In the genomic region with DNA sequence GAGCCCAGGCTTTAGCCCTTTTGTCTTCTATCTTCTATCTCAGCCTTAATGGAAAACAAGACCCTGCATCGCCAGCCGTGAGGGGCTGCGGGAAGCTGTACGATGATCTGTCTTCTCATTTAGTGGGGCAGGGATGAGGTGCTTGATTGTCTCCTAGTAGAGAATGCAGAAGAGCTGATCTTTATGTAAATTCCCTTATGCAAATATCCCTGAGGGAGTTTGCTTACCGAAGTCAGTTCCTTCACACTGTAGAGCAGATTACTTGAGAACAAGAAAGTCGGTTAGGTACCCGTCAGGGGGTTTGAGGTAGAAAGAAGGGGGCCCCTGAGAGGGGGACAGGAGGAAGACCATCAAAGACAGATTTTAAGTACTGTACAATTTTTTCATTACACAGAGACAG, we compare ENCODE assay signal across 23 cellular contexts.
"Had no signal": no experiment of that assay in that cellular context is flagged by ENCODE, and none has a peak within 500 bp of the region (broad histone marks: within the 10 kb centered on the region; RNA-seq: fewer than 3 reads in every experiment).

No MANE protein-coding gene starts in this region.

- H3K27me3 Mint-ChIP-seq: activated naive CD8-positive, alpha-beta T cell; central memory CD8-positive, alpha-beta T cell; natural killer cell treated with Interleukin-12 subunit alpha and Interleukin-12 subunit beta and Interleukin-15 and Interleukin-18, amount 100 ng/mL, for 72 hours had no signal

- FAIRE-seq: colon, urothelium cell line had no signal

- H3K4me1 Mint-ChIP-seq: central memory CD8-positive, alpha-beta T cell had no signal

- ATAC-seq: activated T-helper 17 cell treated with anti-CD3 and anti-CD28 coated beads, Interleukin-2, amount 50 U/mL, for 72 hours; esophagus mucosa; natural killer cell treated with Interleukin-12 subunit alpha and Interleukin-12 subunit beta and Interleukin-15 and Interleukin-18, amount 100 ng/mL, for 72 hours had no signal

- H3K27ac Mint-ChIP-seq: activated T-cell treated with anti-CD3 and anti-CD28 coated beads, Interleukin-2, amount 50 U/mL, for 24 hours; activated T-helper 17 cell treated with anti-CD3 and anti-CD28 coated beads, Interleukin-2, amount 50 U/mL, for 72 hours; mesothelial cell of epicardium; progenitor cell of endocrine pancreas had no signal

- H3K9me3 Mint-ChIP-seq: activated T-cell treated with anti-CD3 and anti-CD28 coated beads, Interleukin-2, amount 50 U/mL, for 24 hours; activated T-helper 17 cell treated with anti-CD3 and anti-CD28 coated beads, Interleukin-2, amount 50 U/mL, for 72 hours; central memory CD8-positive, alpha-beta T cell; mesothelial cell of epicardium; natural killer cell treated with Interleukin-12 subunit alpha and Interleukin-12 subunit beta and Interleukin-15 and Interleukin-18, amount 100 ng/mL, for 72 hours had no signal

- H3K4me3 Mint-ChIP-seq: activated naive CD8-positive, alpha-beta T cell; activated T-cell treated with anti-CD3 and anti-CD28 coated beads, Interleukin-2, amount 50 U/mL, for 24 hours; activated T-helper 17 cell treated with anti-CD3 and anti-CD28 coated beads, Interleukin-2, amount 50 U/mL, for 72 hours; central memory CD8-positive, alpha-beta T cell; mesothelial cell of epicardium; natural killer cell treated with Interleukin-12 subunit alpha and Interleukin-12 subunit beta and Interleukin-15 and Interleukin-18, amount 100 ng/mL, for 72 hours had no signal

- H3K36me3 Mint-ChIP-seq: activated naive CD8-positive, alpha-beta T cell; mesothelial cell of epicardium; natural killer cell treated with Interleukin-12 subunit alpha and Interleukin-12 subunit beta and Interleukin-15 and Interleukin-18, amount 100 ng/mL, for 72 hours had no signal

- DNase-seq: activated CD4-positive, alpha-beta T cell treated with anti-CD3 and anti-CD28 coated beads, Interleukin-2, amount 50 U/mL, for 1 hour; activated CD4-positive, CD25-positive, alpha-beta regulatory T cell treated with anti-CD3 and anti-CD28 coated beads, Interleukin-2, amount 50 U/mL, for 72 hours; activated T-cell treated with anti-CD3 and anti-CD28 coated beads, Interleukin-2, amount 50 U/mL, for 24 hours; adrenal gland; brain microvascular endothelial cell; effector memory CD4-positive, alpha-beta T cell; foreskin melanocyte; hippocampal formation; kidney glomerular epithelial cell; left ventricle myocardium inferior; stimulated activated CD4-positive, alpha-beta T cell treated with anti-CD3 and anti-CD28 coated beads, Interleukin-2, amount 100 ng/mL, for 48 hours; stimulated activated CD8-positive, alpha-beta memory T cell treated with anti-CD3 and anti-CD28 coated beads, Interleukin-4, amount 100 ng/mL, for 48 hours; stimulated activated naive CD4-positive, alpha-beta T cell treated with Interleukin-2 at 50 U/mL for 16 hours; tibial artery had no signal
